In the genomic region with DNA sequence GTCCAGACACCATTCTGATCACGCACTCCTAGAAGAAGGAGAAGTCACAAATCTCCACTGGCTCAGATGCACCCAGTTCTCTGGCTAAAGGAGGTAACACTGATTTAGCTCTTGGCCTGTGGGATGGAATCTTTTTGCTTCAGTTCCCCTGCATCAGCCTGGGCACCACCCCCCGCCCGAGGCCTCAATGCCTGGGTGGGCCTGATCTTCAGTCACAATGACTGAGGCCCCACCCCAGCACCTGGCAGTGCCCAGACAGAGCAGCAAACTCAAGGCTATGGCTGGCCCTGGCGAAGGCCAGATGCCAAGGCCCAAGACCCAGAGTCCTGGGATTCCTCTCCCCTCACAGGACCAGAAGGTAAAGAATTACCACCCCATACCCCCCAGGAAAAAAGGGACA, we compare ENCODE assay signal across 2 cellular contexts.
TF ChIP-seq lines count a peak whose summit lies in the region.

No MANE protein-coding gene starts in this region.

TF ChIP-seq in GM12878, 131 proteins besides CTCF, POLR2A, EP300 and RAD21:
- TF ChIP-seq, protein P1, sequence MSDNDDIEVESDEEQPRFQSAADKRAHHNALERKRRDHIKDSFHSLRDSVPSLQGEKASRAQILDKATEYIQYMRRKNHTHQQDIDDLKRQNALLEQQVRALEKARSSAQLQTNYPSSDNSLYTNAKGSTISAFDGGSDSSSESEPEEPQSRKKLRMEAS (IDR thresholded peaks at IDR 0.05; ENCODE audit: low read depth, low read length) = 0 out of 2 replicates have a peak, but pooled peaks have one; percentile 7
- peak; percentile 55; the same call in 1 of the 2 replicates for TF ChIP-seq SMARCA5 (IDR thresholded peaks at IDR 0.05)
- TF ChIP-seq POU2F2 (IDR thresholded peaks at IDR 0.05; ENCODE audit: borderline replicate concordance, low read depth, low read length) = no peak
TF ChIP-seq in GM12878: peak in this region for 2.

TF ChIP-seq in GM12891, 5 proteins besides CTCF, POLR2A, EP300 and RAD21:
- TF ChIP-seq SPI1 (IDR thresholded peaks at IDR 0.05; ENCODE audit: low read depth, low read length) (no peak), POU2F2 (IDR thresholded peaks at IDR 0.05; ENCODE audit: low read depth, low read length) (no peak), PAX5 (IDR thresholded peaks at IDR 0.05; ENCODE audit: insufficient read depth, low read length, severe bottlenecking) (no peak), TAF1 (IDR thresholded peaks at IDR 0.05; ENCODE audit: low read depth, low read length) (no peak), POLR2AphosphoS5 (IDR thresholded peaks at IDR 0.05; ENCODE audit: low read depth, low read length) (no peak)
